ENCODE assay signal across 8 cellular contexts in genomic region chr14:24429395-24430142, GRCh38. TPM values are rescaled to one million over a fixed set of nuclear protein-coding genes. Genes with fewer than 3 reads are reported as not detected.
A peak's percentile ranks its signal among the peaks of the same experiment; 100 is the strongest.
DNase-seq lines count a peak whose midpoint lies in the region; ATAC-seq lines count a peak whose summit lies in the region.

CBLN3 (minus strand) TSS chr14:24429668; CDS start chr14:24429054, 614 bp downstream.
KHNYN (plus strand) TSS chr14:24429954; CDS start chr14:24430731, 777 bp downstream.

- CTCF ChIA-PET in activated CD4-positive, alpha-beta memory T cell treated with anti-CD3 and anti-CD28 coated beads for 36 hours (lab: Charles Lee): interaction anchor here (0.9 to 21.1 kb wide), 9 partner anchors 10 to 216 kb away, joined by 3 to 968 read pairs (median 58); partner anchors contain the start of genes ADCY4, CHMP4A, CIDEB and LTB4R

- H3K4me1 Mint-ChIP-seq in activated CD4-positive, alpha-beta memory T cell treated with anti-CD3 and anti-CD28 coated beads for 36 hours (ENCODE audit: low read depth): peaks cover 50% of the 10 kb centered on the region

- peak within 1 kb of the TSS; percentile 91 for H3K4me3 Mint-ChIP-seq in activated CD4-positive, alpha-beta memory T cell treated with anti-CD3 and anti-CD28 coated beads for 36 hours

- H3K27ac Mint-ChIP-seq in activated CD4-positive, alpha-beta memory T cell treated with anti-CD3 and anti-CD28 coated beads for 36 hours: peak within 1 kb of the TSS; percentile 98

- peak; percentile 86 for ATAC-seq in HG03432 (IDR thresholded peaks at IDR 0.05; ENCODE audit: unreplicated experiment)

- H3K27me3 Mint-ChIP-seq in activated CD4-positive, alpha-beta memory T cell treated with anti-CD3 and anti-CD28 coated beads for 36 hours: no peaks in the 10 kb centered on the region

- H3K9me3 Mint-ChIP-seq in activated CD4-positive, alpha-beta memory T cell treated with anti-CD3 and anti-CD28 coated beads for 36 hours: no peaks in the 10 kb centered on the region

- H3K36me3 Mint-ChIP-seq in activated CD4-positive, alpha-beta memory T cell treated with anti-CD3 and anti-CD28 coated beads for 36 hours: peaks cover 16% of the 10 kb centered on the region

- POLR2A ChIA-PET in activated CD4-positive, alpha-beta memory T cell treated with anti-CD3 and anti-CD28 coated beads for 36 hours (lab: Charles Lee): interaction anchor here (0.7 to 4.0 kb wide), 18 partner anchors 9 to 316 kb away, joined by 3 to 67 read pairs (median 4); partner anchors contain the start of genes ADCY4, CHMP4A, DCAF11 and LTB4R

- DNase-seq in C1 segment of cervical spinal cord (lab: John Stamatoyannopoulos, UW): peak in 12 of 14 donors; percentile 69 to 89 (median 82)
- peak; percentile 98 for DNase-seq in GM19238 (ENCODE audit: insufficient read length, low spot score)
- peak; percentile 95 for DNase-seq in NCI-H69 (lab: John Stamatoyannopoulos, UW)
- peak; percentile 92 for DNase-seq in activated CD4-positive, alpha-beta memory T cell treated with anti-CD3 and anti-CD28 coated beads for 36 hours
- DNase-seq in ecto neural progenitor cell (ENCODE audit: low spot score): peak; percentile 87
- DNase-seq in lung microvascular endothelial cell (ENCODE audit: low read depth in 2 of 2): peak; percentile 90 to 94
- peak; percentile 76 to 84 (median 77) for DNase-seq in stimulated activated CD4-positive, alpha-beta T cell treated with anti-CD3 and anti-CD28 coated beads, TNF-alpha, amount 100 ng/mL, for 24 hours (ENCODE audit: low read depth in 3 of 3)

- intact Hi-C loops in activated CD4-positive, alpha-beta memory T cell treated with anti-CD3 and anti-CD28 coated beads for 36 hours (cut with micrococcal nuclease): loop anchor here (2.0 to 5.0 kb wide), 3 partner anchors 17 to 283 kb away; partner anchors contain the start of genes LTB4R, LTB4R2, PSME2 and RNF31

RNA-seq across cellular contexts. Expression of gene CBLN3, which starts in this region (rescaled TPM):
- total RNA-seq in activated CD4-positive, alpha-beta memory T cell treated with anti-CD3 and anti-CD28 coated beads for 36 hours: 1 to 10 TPM; 8.6 to 9.3 TPM
- 0.20 and 0.22 TPM in 2 replicates for total RNA-seq in lung microvascular endothelial cell

RNA-seq across cellular contexts. Expression of gene KHNYN, which starts in this region (rescaled TPM):
- 10 to 100 TPM; 62.5 to 62.9 TPM for total RNA-seq in activated CD4-positive, alpha-beta memory T cell treated with anti-CD3 and anti-CD28 coated beads for 36 hours
- total RNA-seq in lung microvascular endothelial cell: 30.3 and 45.8 TPM in 2 replicates

Comparison
In these comparisons a context has a peak if more than half of its experiments do, and no peak if none do; other contexts are left out.
1. Peak in every context shown above with its lines: DNase-seq and ATAC-seq.